8 cellular contexts compared by ENCODE assay signal in the genomic region with DNA sequence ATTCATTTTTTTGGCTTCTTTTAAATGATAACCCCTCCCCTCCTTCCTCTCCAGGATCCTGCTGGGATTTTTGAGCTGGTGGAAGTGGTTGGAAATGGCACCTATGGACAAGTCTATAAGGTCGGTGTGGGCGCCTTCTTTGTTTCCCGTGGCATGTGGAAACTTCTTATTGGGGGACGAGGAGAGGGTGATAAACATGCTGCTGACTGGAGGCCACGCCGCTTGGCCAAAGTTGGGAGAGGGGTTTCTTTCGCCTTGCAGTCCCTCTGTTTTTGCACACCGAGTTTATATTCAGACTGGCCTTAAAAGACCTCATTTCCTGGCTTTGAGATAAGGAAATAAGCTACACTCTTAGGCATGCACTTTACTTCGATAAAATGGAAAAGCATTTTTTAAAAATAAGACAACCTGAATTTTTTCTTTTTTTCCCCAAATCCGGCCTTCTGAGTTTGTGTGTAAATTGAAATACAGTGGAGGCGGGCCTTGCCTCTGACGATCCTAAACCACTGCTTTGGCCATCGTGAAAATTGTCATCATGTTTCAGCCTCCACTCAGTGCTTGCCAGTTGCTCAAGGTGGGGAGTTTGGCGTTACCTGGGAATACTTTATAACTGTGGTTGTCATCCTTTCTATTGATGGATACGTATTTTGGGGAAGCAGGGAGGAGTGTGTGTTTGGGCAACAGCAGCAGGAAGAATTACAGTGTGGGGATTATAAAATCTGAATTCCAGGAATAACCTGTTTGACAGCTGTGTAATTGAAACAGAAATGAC. TPM values are rescaled to one million over a fixed set of nuclear protein-coding genes. Genes with fewer than 3 reads are reported as not detected.
DNase-seq lines count a peak whose midpoint lies in the region; ATAC-seq and TF ChIP-seq lines count a peak whose summit lies in the region.

No MANE protein-coding gene starts in this region.

- H4K20me1 ChIP-seq in GM23338 (replicated peaks; ENCODE audit: insufficient read depth): peaks cover 7% of the 10 kb centered on the region

- H3K4me3 ChIP-seq in GM23338 (peak overlapping the region; percentile 97), SJSA1 (peak overlapping the region; percentile 70), fibroblast of pulmonary artery (replicated peaks; ENCODE audit: low read depth, low read length) (peak overlapping the region; percentile 96), skeletal muscle cell (ENCODE audit: low read depth, low read length) (peak overlapping the region; percentile 78)

- H3K4me1 Mint-ChIP-seq in GM23338: peaks cover 29% of the 10 kb centered on the region

- no peaks in the 10 kb centered on the region; the same call in 1 of the 3 replicates for H3K9me3 Mint-ChIP-seq in GM23338

- peaks cover 36% of the 10 kb centered on the region for H3K4me1 ChIP-seq in GM23338 (ENCODE audit: insufficient read depth)
- H3K4me1 ChIP-seq in SJSA1 (replicated peaks): peaks cover 13% of the 10 kb centered on the region

- DNase-seq in AG20443 (ENCODE audit: low spot score) (peak; percentile 19), GM23338 (ENCODE audit: low spot score) (peak; percentile 32), SJSA1 (ENCODE audit: low read depth in 1 of 2, low spot score in 2 of 2) (peak in 1 of 2 experiments; percentile 58), fibroblast of pulmonary artery (ENCODE audit: low read depth) (peak; percentile 36), skeletal muscle cell (ENCODE audit: low read depth) (no peak), HK-2 (ENCODE audit: unreplicated experiment) (no peak), AG08396 (ENCODE audit: low spot score) (no peak)

- H3K9me3 ChIP-seq in SJSA1 (replicated peaks): no peaks in the 10 kb centered on the region

- no peaks in the 10 kb centered on the region for H3K9me2 ChIP-seq in GM23338 (ENCODE audit: insufficient read depth)

- H3K4me3 Mint-ChIP-seq in GM23338: no peak overlapping the region

- no peaks in the 10 kb centered on the region for H3K36me3 ChIP-seq in GM23338 (ENCODE audit: insufficient read depth)
- H3K36me3 ChIP-seq in SJSA1: peaks cover 23% of the 10 kb centered on the region

- no peak overlapping the region for H3K27ac ChIP-seq in GM23338 (ENCODE audit: low read depth)
- H3K27ac ChIP-seq in SJSA1: peak overlapping the region; percentile 66

- 0 out of 2 replicates have a peak overlapping the region, but pooled peaks have one; percentile 29 for H2AFZ ChIP-seq in GM23338

- peaks cover 8% of the 10 kb centered on the region; the same call in 1 of the 2 replicates for H3F3A ChIP-seq in GM23338 (replicated peaks; ENCODE audit: low read depth)

- H3K79me2 ChIP-seq in GM23338 (replicated peaks; ENCODE audit: insufficient read depth): peaks cover 54% of the 10 kb centered on the region

- H3K4me2 ChIP-seq in GM23338: peak overlapping the region; percentile 81

- no peak overlapping the region for H3K27ac Mint-ChIP-seq in GM23338

- no peaks in the 10 kb centered on the region for H3K27me3 Mint-ChIP-seq in GM23338 (ENCODE audit: insufficient read depth, low read depth, poor library complexity)

- ATAC-seq in GM23338 (no peak), HG02852 (IDR thresholded peaks at IDR 0.05; ENCODE audit: unreplicated experiment) (no peak)

- peaks cover 9% of the 10 kb centered on the region; the same call in 1 of the 2 replicates for H3K27me3 ChIP-seq in GM23338 (ENCODE audit: insufficient read depth)
- no peaks in the 10 kb centered on the region for H3K27me3 ChIP-seq in SJSA1 (replicated peaks)

- TF ChIP-seq CTCF in GM23338 (conservative IDR thresholded peaks at IDR 0.05; ENCODE audit: low read depth in 2 of 2) (no peak), fibroblast of pulmonary artery (IDR thresholded peaks at IDR 0.05; ENCODE audit: low read length, missing control alignments) (no peak)

- H3K36me3 Mint-ChIP-seq in GM23338 (ENCODE audit: low read depth): peaks cover 20% of the 10 kb centered on the region

TF ChIP-seq in GM23338, 12 proteins besides CTCF, POLR2A, EP300 and RAD21 (continues in another document):
- TF ChIP-seq ETS1 (IDR thresholded peaks at IDR 0.05) (no peak), EZH2 (IDR thresholded peaks at IDR 0.05; ENCODE audit: low read depth, unreplicated experiment) (no peak), JUNB (IDR thresholded peaks at IDR 0.05; ENCODE audit: unreplicated experiment) (no peak)
- TF ChIP-seq, protein P1, sequence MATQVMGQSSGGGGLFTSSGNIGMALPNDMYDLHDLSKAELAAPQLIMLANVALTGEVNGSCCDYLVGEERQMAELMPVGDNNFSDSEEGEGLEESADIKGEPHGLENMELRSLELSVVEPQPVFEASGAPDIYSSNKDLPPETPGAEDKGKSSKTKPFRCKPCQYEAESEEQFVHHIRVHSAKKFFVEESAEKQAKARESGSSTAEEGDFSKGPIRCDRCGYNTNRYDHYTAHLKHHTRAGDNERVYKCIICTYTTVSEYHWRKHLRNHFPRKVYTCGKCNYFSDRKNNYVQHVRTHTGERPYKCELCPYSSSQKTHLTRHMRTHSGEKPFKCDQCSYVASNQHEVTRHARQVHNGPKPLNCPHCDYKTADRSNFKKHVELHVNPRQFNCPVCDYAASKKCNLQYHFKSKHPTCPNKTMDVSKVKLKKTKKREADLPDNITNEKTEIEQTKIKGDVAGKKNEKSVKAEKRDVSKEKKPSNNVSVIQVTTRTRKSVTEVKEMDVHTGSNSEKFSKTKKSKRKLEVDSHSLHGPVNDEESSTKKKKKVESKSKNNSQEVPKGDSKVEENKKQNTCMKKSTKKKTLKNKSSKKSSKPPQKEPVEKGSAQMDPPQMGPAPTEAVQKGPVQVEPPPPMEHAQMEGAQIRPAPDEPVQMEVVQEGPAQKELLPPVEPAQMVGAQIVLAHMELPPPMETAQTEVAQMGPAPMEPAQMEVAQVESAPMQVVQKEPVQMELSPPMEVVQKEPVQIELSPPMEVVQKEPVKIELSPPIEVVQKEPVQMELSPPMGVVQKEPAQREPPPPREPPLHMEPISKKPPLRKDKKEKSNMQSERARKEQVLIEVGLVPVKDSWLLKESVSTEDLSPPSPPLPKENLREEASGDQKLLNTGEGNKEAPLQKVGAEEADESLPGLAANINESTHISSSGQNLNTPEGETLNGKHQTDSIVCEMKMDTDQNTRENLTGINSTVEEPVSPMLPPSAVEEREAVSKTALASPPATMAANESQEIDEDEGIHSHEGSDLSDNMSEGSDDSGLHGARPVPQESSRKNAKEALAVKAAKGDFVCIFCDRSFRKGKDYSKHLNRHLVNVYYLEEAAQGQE (IDR thresholded peaks at IDR 0.05; ENCODE audit: unreplicated experiment): no peak

RNA-seq across cellular contexts. Expression of gene MAP4K4, which starts 1.1 kb away (rescaled TPM):
- total RNA-seq in GM23338 (2014; rRNA removed; shearing (Covaris generic)): 77.2 and 99.2 TPM in 2 replicates
- polyA plus RNA-seq in GM23338 (2016; fragmentation: Nextera tagmentation; extraction: Ambion mirVana): 32.2 and 34.6 TPM in 2 replicates
- 63.9 and 83.1 TPM in 2 replicates for total RNA-seq in SJSA1 (2014; rRNA removed; shearing (Covaris generic))

Comparison
In these comparisons a context has a peak if more than half of its experiments do, and no peak if none do; other contexts are left out.
1. DNase-seq: peak in AG20443 (single experiment), GM23338 (single experiment) and fibroblast of pulmonary artery (single experiment); none in skeletal muscle cell (single experiment), HK-2 (single experiment) and AG08396 (single experiment).
2. Peak in every context shown above with its lines, with median percentiles within 50 percentile points of each other: H3K4me3 ChIP-seq.